32 cellular contexts compared by ENCODE assay signal in the genomic region with DNA sequence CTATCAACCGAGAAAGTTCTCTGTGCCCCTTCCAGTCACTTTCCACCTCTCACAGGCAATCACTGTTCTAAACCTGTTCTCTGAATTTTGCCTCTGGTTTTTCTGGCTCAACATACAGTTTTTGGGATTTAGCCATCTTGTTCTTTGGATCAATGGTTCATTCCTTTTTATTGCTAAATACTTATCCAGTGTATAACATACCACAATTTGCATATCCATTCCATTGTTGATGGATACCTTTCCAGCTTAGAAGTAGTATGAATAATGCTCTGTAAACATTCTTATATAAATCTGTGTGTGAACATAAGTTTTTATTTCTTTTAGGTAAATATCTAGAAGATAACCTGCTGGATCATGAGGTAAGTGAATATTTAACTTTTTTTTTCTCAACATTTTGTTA.
"Had no signal": no experiment of that assay in that cellular context is flagged by ENCODE, and none has a peak within 500 bp of the region (broad histone marks: within the 10 kb centered on the region; RNA-seq: fewer than 3 reads in every experiment).

No MANE protein-coding gene starts in this region.

- H3K9me3 ChIP-seq: gastrocnemius medialis, heart right ventricle had no signal

- H3K36me3 ChIP-seq: brain microvascular endothelial cell, gastrocnemius medialis, heart right ventricle, WERI-Rb-1 had no signal

- H3K9me3 Mint-ChIP-seq: activated B cell treated with CpG ODN at 0.5 μM for 24 hours; activated CD8-positive, alpha-beta T cell treated with anti-CD3 and anti-CD28 coated beads for 36 hours; activated T-cell treated with anti-CD3 and anti-CD28 coated beads, Interleukin-2, amount 50 U/mL, for 4 hours; effector memory CD8-positive, alpha-beta T cell; T-helper 2 cell treated with Interferon-gamma antibody and Interleukin-4, amounts not matched to agents 5 μg/mL and 100 μg/mL, for 36 hours had no signal

- DNase-seq: activated B cell treated with CpG ODN at 0.5 μM for 24 hours; activated CD4-positive, alpha-beta T cell treated with anti-CD3 and anti-CD28 coated beads for 48 hours; activated CD4-positive, alpha-beta T cell treated with anti-CD3 and anti-CD28 coated beads, Interleukin-2, amount 50 U/mL, for 1 hour; activated CD4-positive, alpha-beta T cell treated with anti-CD3 and anti-CD28 coated beads, Interleukin-2, amount 50 U/mL, for 48 hours; activated CD8-positive, alpha-beta memory T cell treated with anti-CD3 and anti-CD28 coated beads for 24 hours; activated CD8-positive, alpha-beta T cell treated with anti-CD3 and anti-CD28 coated beads for 36 hours; activated effector memory CD4-positive, alpha-beta T cell treated with Interleukin-2 at 50 U/mL for 16 hours; activated gamma-delta T cell treated with Interleukin-2 at 50 U/mL for 16 hours; activated naive CD4-positive, alpha-beta T cell treated with anti-CD3 and anti-CD28 coated beads, Interleukin-2, amount 50 U/mL, for 16 hours; activated naive CD4-positive, alpha-beta T cell treated with Interleukin-2 at 50 U/mL for 16 hours; activated T-cell treated with anti-CD3 and anti-CD28 coated beads, Interleukin-2, amount 50 U/mL, for 4 hours; amniotic stem cell; anterior cingulate cortex; brain microvascular endothelial cell; caudate nucleus; cortex of kidney; dermis blood vessel endothelial cell; effector CD4-positive, alpha-beta T cell; effector memory CD8-positive, alpha-beta T cell; foreskin keratinocyte; gastrocnemius medialis; heart right ventricle; T-helper 1 cell; T-helper 17 cell; T1000; WERI-Rb-1 had no signal

- H3K27me3 ChIP-seq: brain microvascular endothelial cell, foreskin keratinocyte, gastrocnemius medialis, heart right ventricle had no signal

- H3K4me1 ChIP-seq: gastrocnemius medialis had no signal

- H3K4me1 Mint-ChIP-seq: activated B cell treated with CpG ODN at 0.5 μM for 24 hours; activated T-helper 17 cell treated with anti-CD3 and anti-CD28 coated beads, Interleukin-2, amount 50 U/mL, for 72 hours had no signal

- H3K27ac ChIP-seq: brain microvascular endothelial cell, foreskin keratinocyte, gastrocnemius medialis, heart right ventricle, WERI-Rb-1 had no signal

- H3K4me3 Mint-ChIP-seq: activated B cell treated with CpG ODN at 0.5 μM for 24 hours; activated CD8-positive, alpha-beta T cell treated with anti-CD3 and anti-CD28 coated beads for 36 hours; activated naive CD8-positive, alpha-beta T cell; activated T-cell treated with anti-CD3 and anti-CD28 coated beads, Interleukin-2, amount 50 U/mL, for 4 hours; activated T-helper 17 cell treated with anti-CD3 and anti-CD28 coated beads, Interleukin-2, amount 50 U/mL, for 72 hours; effector memory CD8-positive, alpha-beta T cell; T-helper 17 cell; T-helper 2 cell treated with Interferon-gamma antibody and Interleukin-4, amounts not matched to agents 5 μg/mL and 100 μg/mL, for 36 hours had no signal

- H3K4me3 ChIP-seq: gastrocnemius medialis, heart right ventricle had no signal

- H3K27ac Mint-ChIP-seq: activated B cell treated with CpG ODN at 0.5 μM for 24 hours; activated CD8-positive, alpha-beta T cell treated with anti-CD3 and anti-CD28 coated beads for 36 hours; activated naive CD8-positive, alpha-beta T cell; activated T-helper 17 cell treated with anti-CD3 and anti-CD28 coated beads, Interleukin-2, amount 50 U/mL, for 72 hours; effector memory CD8-positive, alpha-beta T cell; T-helper 17 cell; T-helper 2 cell treated with Interferon-gamma antibody and Interleukin-4, amounts not matched to agents 5 μg/mL and 100 μg/mL, for 36 hours had no signal

- FAIRE-seq: astrocyte, colon had no signal

- ATAC-seq: activated CD4-positive, CD25-positive, alpha-beta regulatory T cell treated with anti-CD3 and anti-CD28 coated beads, Interleukin-2, amount 50 U/mL, for 24 hours; activated CD8-positive, alpha-beta T cell treated with anti-CD3 and anti-CD28 coated beads for 36 hours; activated T-cell treated with anti-CD3 and anti-CD28 coated beads, Interleukin-2, amount 50 U/mL, for 4 hours; activated T-helper 17 cell treated with anti-CD3 and anti-CD28 coated beads, Interleukin-2, amount 50 U/mL, for 72 hours; effector memory CD8-positive, alpha-beta T cell; gastrocnemius medialis; heart right ventricle; T-helper 17 cell had no signal
